17 cellular contexts compared by ENCODE assay signal in the genomic region with DNA sequence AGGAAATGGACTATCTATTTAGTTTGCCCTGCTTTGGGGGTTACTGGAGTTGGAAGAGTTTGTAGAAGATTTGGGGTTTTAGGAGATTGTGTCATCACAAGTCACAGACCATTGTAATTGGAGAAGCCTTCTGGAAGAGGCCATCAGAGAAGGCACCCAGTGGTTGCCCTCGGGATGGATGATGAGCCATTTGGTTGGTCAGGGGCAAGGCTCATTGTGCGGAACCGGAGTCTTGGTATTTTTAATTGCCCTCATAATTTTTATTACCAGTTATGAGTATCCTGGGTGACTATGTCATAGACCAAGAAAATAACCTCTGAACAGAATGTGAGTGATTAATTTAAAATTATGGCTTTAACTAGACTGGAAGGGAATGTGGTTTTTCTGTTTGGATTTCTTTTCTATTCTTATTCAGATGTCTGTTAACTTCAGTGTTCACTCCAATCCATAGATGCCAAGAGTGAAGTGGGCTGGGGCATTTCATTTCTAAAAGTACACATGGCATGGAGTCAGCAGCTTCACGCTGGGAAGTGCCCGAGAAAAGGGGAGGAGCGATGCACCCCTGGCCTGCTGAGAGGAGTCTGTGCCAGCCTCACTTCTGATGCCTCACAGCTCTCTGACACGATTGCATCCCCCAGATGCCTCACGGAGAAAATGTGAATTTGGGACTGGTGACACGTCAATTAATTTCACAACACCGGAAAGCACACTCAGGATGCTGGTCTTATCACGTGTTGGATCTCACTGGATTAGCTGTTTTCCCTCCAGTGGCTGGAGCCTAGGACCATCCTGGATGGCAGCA.
DNase-seq lines count a peak whose midpoint lies in the region; ATAC-seq and TF ChIP-seq lines count a peak whose summit lies in the region.
"Had no signal": no experiment of that assay in that cellular context is flagged by ENCODE, and none has a peak within 500 bp of the region (broad histone marks: within the 10 kb centered on the region; RNA-seq: fewer than 3 reads in every experiment).

No MANE protein-coding gene starts in this region.

- WGBS in endodermal cell (ENCODE audit: insufficient coverage in 1 of 2, insufficient read length in 1 of 2), 2 experiments: 91 to 96% methylated on average over 10 to 11 of the region's 11 CpGs

- H3K4me1 Mint-ChIP-seq in endodermal cell: peaks cover 4% of the 10 kb centered on the region
- H3K4me1 Mint-ChIP-seq: activated CD4-positive, alpha-beta T cell treated with anti-CD3 and anti-CD28 coated beads for 36 hours; activated T-helper 17 cell treated with anti-CD3 and anti-CD28 coated beads, Interleukin-2, amount 50 U/mL, for 72 hours had no signal

- CTCF ChIA-PET in AG04450 (lab: Charles Lee): interaction anchor here (1.1 kb wide), 1 partner anchor 224 kb away, joined by 9 read pairs; no protein-coding TSS in a partner anchor

- peaks cover 2% of the 10 kb centered on the region for H3K9me3 Mint-ChIP-seq in endodermal cell

- H3K36me3 Mint-ChIP-seq in endodermal cell (ENCODE audit: low read depth): no peaks in the 10 kb centered on the region

- H3K4me1 ChIP-seq in HUES6 (ENCODE audit: control insufficient read depth, insufficient read depth, low read length): peaks cover 14% of the 10 kb centered on the region
- no peaks in the 10 kb centered on the region for H3K4me1 ChIP-seq in lower lobe of right lung
- H3K4me1 ChIP-seq in endodermal cell (ENCODE audit: control insufficient read depth, insufficient read depth, low read length): no peaks in the 10 kb centered on the region
- H3K4me1 ChIP-seq: HAP-1, parathyroid adenoma, suprapubic skin had no signal

- H3K9ac ChIP-seq in HUES6 (ENCODE audit: low read length): no peak overlapping the region
- no peak overlapping the region for H3K9ac ChIP-seq in endodermal cell (ENCODE audit: extremely low read depth, low read length, poor library complexity, severe bottlenecking)
- H3K9ac ChIP-seq: BLaER1, parathyroid adenoma had no signal

- no peak overlapping the region for H3K27ac Mint-ChIP-seq in endodermal cell
- H3K27ac Mint-ChIP-seq: activated CD4-positive, alpha-beta T cell treated with anti-CD3 and anti-CD28 coated beads for 36 hours; activated T-helper 17 cell treated with anti-CD3 and anti-CD28 coated beads, Interleukin-2, amount 50 U/mL, for 72 hours had no signal

- H3K36me3 ChIP-seq in HUES6 (ENCODE audit: control insufficient read depth, insufficient read depth, low read length) (no peaks in the 10 kb centered on the region), lower lobe of right lung (no peaks in the 10 kb centered on the region), endodermal cell (ENCODE audit: control insufficient read depth, insufficient read depth, low read length) (no peaks in the 10 kb centered on the region)
- H3K36me3 ChIP-seq: BLaER1, HAP-1, suprapubic skin had no signal

- ATAC-seq in lower lobe of right lung (peak; percentile 55 to 79), left lobe of liver (no peak), HG02610 (IDR thresholded peaks at IDR 0.05; ENCODE audit: unreplicated experiment) (no peak)
- ATAC-seq: activated CD4-positive, alpha-beta T cell treated with anti-CD3 and anti-CD28 coated beads for 36 hours; activated T-helper 17 cell treated with anti-CD3 and anti-CD28 coated beads, Interleukin-2, amount 50 U/mL, for 72 hours had no signal

- H3K4me3 ChIP-seq in AG04450 (ENCODE audit: low read depth, low read length) (no peak overlapping the region), HUES6 (ENCODE audit: low read depth, low read length) (no peak overlapping the region), astrocyte of the cerebellum (ENCODE audit: low read depth, low read length) (no peak overlapping the region), lower lobe of right lung (no peak overlapping the region), endodermal cell (ENCODE audit: low read length) (no peak overlapping the region)
- H3K4me3 ChIP-seq: BLaER1, HAP-1, suprapubic skin had no signal

- H3K9me3 ChIP-seq in AG04450 (ENCODE audit: control insufficient read depth, insufficient read depth, low read length) (no peaks in the 10 kb centered on the region), HUES6 (ENCODE audit: control insufficient read depth, insufficient read depth, low read depth, low read length) (no peaks in the 10 kb centered on the region), lower lobe of right lung (no peaks in the 10 kb centered on the region), endodermal cell (ENCODE audit: control insufficient read depth, low read length) (peaks cover 8% of the 10 kb centered on the region)
- H3K9me3 ChIP-seq: BLaER1, HAP-1, suprapubic skin had no signal

- POLR2A ChIA-PET in AG04450 (lab: Yijun Ruan, JAX): no interaction called here

- in situ Hi-C loops in astrocyte of the cerebellum (cut with HindIII; ENCODE audit: low sequenced_read_pairs): no loop called here

- H3K27ac ChIP-seq in AG04450 (ENCODE audit: low read depth, low read length) (peak overlapping the region; percentile 49), HUES6 (ENCODE audit: low read depth, low read length) (peak overlapping the region; percentile 69; the same call in 1 of the 2 replicates), lower lobe of right lung (no peak overlapping the region), endodermal cell (ENCODE audit: low read depth, low read length) (no peak overlapping the region)
- H3K27ac ChIP-seq: BLaER1, parathyroid adenoma, suprapubic skin had no signal

- TF ChIP-seq CTCF in AG04450 (IDR thresholded peaks at IDR 0.05; ENCODE audit: low read depth, low read length) (no peak), astrocyte of the cerebellum (IDR thresholded peaks at IDR 0.05; ENCODE audit: low read depth, low read length, missing control alignments) (no peak), lower lobe of right lung (IDR thresholded peaks at IDR 0.05) (no peak), endodermal cell (conservative IDR thresholded peaks at IDR 0.05) (no peak), GM20000 (IDR thresholded peaks at IDR 0.05; ENCODE audit: extremely low read depth, missing control alignments) (no peak)

- H3K4me3 Mint-ChIP-seq in endodermal cell: no peak overlapping the region
- H3K4me3 Mint-ChIP-seq: activated CD4-positive, alpha-beta T cell treated with anti-CD3 and anti-CD28 coated beads for 36 hours; activated T-helper 17 cell treated with anti-CD3 and anti-CD28 coated beads, Interleukin-2, amount 50 U/mL, for 72 hours had no signal

- intact Hi-C loops in lower lobe of right lung (cut with DNase I): no loop called here

- no peaks in the 10 kb centered on the region for H3K27me3 ChIP-seq in AG04450 (ENCODE audit: control insufficient read depth, insufficient read depth, low read length)
- H3K27me3 ChIP-seq in HUES6 (ENCODE audit: control insufficient read depth, insufficient read depth, low read length): no peaks in the 10 kb centered on the region
- no peaks in the 10 kb centered on the region for H3K27me3 ChIP-seq in lower lobe of right lung (ENCODE audit: low read depth)
- H3K27me3 ChIP-seq in endodermal cell (ENCODE audit: control insufficient read depth, insufficient read depth, low read length, poor library complexity, severe bottlenecking): no peaks in the 10 kb centered on the region
- H3K27me3 ChIP-seq: BLaER1, suprapubic skin had no signal

- no peaks in the 10 kb centered on the region for H3K27me3 Mint-ChIP-seq in endodermal cell (ENCODE audit: insufficient read depth)
- H3K27me3 Mint-ChIP-seq: activated CD4-positive, alpha-beta T cell treated with anti-CD3 and anti-CD28 coated beads for 36 hours; activated T-helper 17 cell treated with anti-CD3 and anti-CD28 coated beads, Interleukin-2, amount 50 U/mL, for 72 hours had no signal

- no peak for DNase-seq in AG04450 (ENCODE audit: low read depth, low spot score)
- DNase-seq in astrocyte of the cerebellum (ENCODE audit: low read depth): peak; percentile 55
- no peak for DNase-seq in lower lobe of right lung
- no peak for DNase-seq in endodermal cell
- DNase-seq in left lobe of liver (ENCODE audit: low spot score): no peak
- DNase-seq in GM20000 (ENCODE audit: low spot score): no peak
- DNase-seq: activated CD4-positive, alpha-beta T cell treated with anti-CD3 and anti-CD28 coated beads for 36 hours; cerebellar nuclear complex; NCI-H345; SIG-M5 had no signal

Comparison
In these comparisons a context has a peak if more than half of its experiments do, and no peak if none do; other contexts are left out.
1. H3K27ac ChIP-seq: peak in AG04450 (single experiment) and HUES6 (single experiment); none in lower lobe of right lung (single experiment) and endodermal cell (single experiment).
2. ATAC-seq: peak in lower lobe of right lung (2 of 2); none in left lobe of liver (single experiment) and HG02610 (single experiment).